ENCODE assay signal across 8 cellular contexts in the genomic region with DNA sequence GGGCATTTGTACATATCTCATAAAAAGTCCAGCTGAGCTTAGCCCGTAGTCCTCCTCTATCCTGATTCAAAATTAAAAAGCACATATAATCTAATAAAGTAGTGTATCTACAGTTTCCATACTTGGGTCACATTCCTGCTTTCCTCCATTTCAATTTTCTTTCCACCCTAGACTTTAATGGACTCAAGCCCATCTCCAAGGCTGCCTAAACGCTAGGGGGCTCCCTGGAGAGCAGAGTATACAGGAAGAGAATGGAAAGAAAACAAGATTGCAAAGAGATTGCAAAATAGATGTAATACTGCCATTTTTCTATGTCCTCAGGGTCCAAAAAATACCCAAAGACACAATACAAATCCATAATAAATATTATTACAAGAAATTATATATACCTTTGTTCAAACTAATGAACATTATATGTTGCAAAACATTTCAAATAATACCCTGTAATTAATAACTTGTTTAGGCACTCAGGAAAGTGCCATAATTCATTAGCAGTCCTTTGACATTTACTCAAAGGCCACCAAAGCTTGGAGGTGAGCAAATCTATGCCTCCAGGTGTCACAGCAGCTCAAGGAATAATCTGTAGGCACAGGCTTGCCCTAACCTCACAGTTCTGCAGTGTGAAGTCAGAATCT. TPM values are rescaled to one million over a fixed set of nuclear protein-coding genes. Genes with fewer than 3 reads are reported as not detected.
DNase-seq lines count a peak whose midpoint lies in the region; ATAC-seq and TF ChIP-seq lines count a peak whose summit lies in the region.

No MANE protein-coding gene starts in this region.

- no peaks in the 10 kb centered on the region for H3K9me3 ChIP-seq in breast epithelium

- H3K36me3 Mint-ChIP-seq in MCF 10A (ENCODE audit: insufficient read depth, unreplicated experiment) = peaks cover 14% of the 10 kb centered on the region
- H3K36me3 Mint-ChIP-seq in brain = peaks cover 12% of the 10 kb centered on the region

- peaks cover 0 to 9% of the 10 kb centered on the region in 2 donors for H3K4me1 ChIP-seq in breast epithelium

- no peaks in the 10 kb centered on the region for H3K36me3 ChIP-seq in breast epithelium
- no peaks in the 10 kb centered on the region for H3K36me3 ChIP-seq in kidney epithelial cell (ENCODE audit: control insufficient read depth, insufficient read depth, low read length)

- no TSS peak for BruUV-seq in MCF 10A (replicated peaks; lab: Mats Ljungman, UMichigan)

- no peaks in the 10 kb centered on the region for H3K27me3 ChIP-seq in breast epithelium
- H3K27me3 ChIP-seq in kidney epithelial cell (ENCODE audit: control insufficient read depth, insufficient read depth, low read length) = no peaks in the 10 kb centered on the region

- H3K27me3 Mint-ChIP-seq in MCF 10A (ENCODE audit: insufficient read depth, unreplicated experiment) (no peaks in the 10 kb centered on the region), brain (peaks cover 3% of the 10 kb centered on the region)

- no peak for TF ChIP-seq POLR2A in breast epithelium (IDR thresholded peaks at IDR 0.05)

- ATAC-seq in GM18502 (IDR thresholded peaks at IDR 0.05; ENCODE audit: poor library complexity, unreplicated experiment) = no peak

- no peak overlapping the region for H3K27ac ChIP-seq in breast epithelium

- peaks cover 12% of the 10 kb centered on the region for H3K4me1 Mint-ChIP-seq in MCF 10A (ENCODE audit: insufficient read depth, unreplicated experiment)
- H3K4me1 Mint-ChIP-seq in brain = peaks cover 17% of the 10 kb centered on the region

- TF ChIP-seq CTCF in MCF 10A (IDR thresholded peaks at IDR 0.05; ENCODE audit: unreplicated experiment) (peak; percentile 55), breast epithelium (IDR thresholded peaks at IDR 0.05) (peak in 1 of 3 donors; percentile 34), brain (conservative IDR thresholded peaks at IDR 0.05) (peak; percentile 63 to 75), kidney epithelial cell (IDR thresholded peaks at IDR 0.05; ENCODE audit: insufficient read depth, low read length, poor library complexity, severe bottlenecking) (peak; percentile 89)

- H3K4me3 Mint-ChIP-seq in MCF 10A (ENCODE audit: unreplicated experiment) (no peak overlapping the region), brain (peak overlapping the region in 4 of 5 experiments; percentile 52 to 86 (median 64))

- H3K9me3 Mint-ChIP-seq in MCF 10A (ENCODE audit: unreplicated experiment) (no peaks in the 10 kb centered on the region), brain (no peaks in the 10 kb centered on the region)

- intact Hi-C loops in MCF 10A (cut with micrococcal nuclease) (loop anchor here (1.0 to 10.0 kb wide), 2 partner anchors 75 to 308 kb away; a partner anchor contains a TSS), breast epithelium (cut with DNase I; ENCODE audit: low total_unique reads) (no loop called here)

- POLR2A ChIA-PET in MCF 10A (lab: Yijun Ruan, JAX) = interaction anchor here (2.3 to 3.6 kb wide), 2 partner anchors 65 to 113 kb away, joined by 10 to 21 read pairs; no protein-coding TSS in a partner anchor

- H3K27ac Mint-ChIP-seq in MCF 10A (ENCODE audit: low read depth, unreplicated experiment) = no peak overlapping the region
- H3K27ac Mint-ChIP-seq in brain = peak overlapping the region in 4 of 5 experiments; percentile 22 to 83 (median 48)

- DNase-seq in MCF 10A (ENCODE audit: unreplicated experiment) = peak; percentile 81
- DNase-seq in breast epithelium (ENCODE audit: low spot score in 2 of 2) = no peak
- DNase-seq in NCI-H187 treated with DMSO at 0.1 percent for 48 hours (lab: John Stamatoyannopoulos, UW) = peak; percentile 16
- peak; percentile 24 for DNase-seq in T-helper 22 cell (ENCODE audit: low read depth)
- DNase-seq in kidney epithelial cell (ENCODE audit: low read depth) = no peak
- peak; percentile 62 for DNase-seq in stimulated activated CD4-positive, alpha-beta T cell treated with anti-CD3 and anti-CD28 coated beads, Interleukin-4, amount 100 ng/mL, for 1 hour

- no peak overlapping the region for H3K4me3 ChIP-seq in breast epithelium
- H3K4me3 ChIP-seq in kidney epithelial cell (ENCODE audit: low read depth, low read length) = no peak overlapping the region

- CTCF ChIA-PET in MCF 10A (lab: Yijun Ruan, JAX) = interaction anchor here (0.7 to 6.9 kb wide), 20 partner anchors 9 to 378 kb away, joined by 3 to 137 read pairs (median 4); a partner anchor contains a TSS

RNA-seq across cellular contexts. Expression of a gene that starts 2.4 kb away (rescaled TPM):
- total RNA-seq in MCF 10A (2022) = 16.3 and 24.9 TPM in 2 replicates
- 10 to 100 TPM; 31.2 to 44.5 (median 43.3) TPM for total RNA-seq in breast epithelium
- 134 TPM for polyA plus RNA-seq in brain (ENCODE audit: insufficient read depth, low read depth, low replicate concordance)
- total RNA-seq in kidney epithelial cell = 37.1 and 38.6 TPM in 2 replicates

RNA-seq across cellular contexts. Expression of a gene that starts 42.6 kb away (rescaled TPM):
- total RNA-seq in MCF 10A (2022) = not detected in 2 replicates
- not detected for total RNA-seq in breast epithelium
- not detected for polyA plus RNA-seq in brain (ENCODE audit: insufficient read depth, low read depth, low replicate concordance)
- not detected in 2 replicates for total RNA-seq in kidney epithelial cell

Comparison
In these comparisons a context has a peak if more than half of its experiments do, and no peak if none do; other contexts are left out.
1. DNase-seq: peak in MCF 10A (single experiment), NCI-H187 treated with DMSO at 0.1 percent for 48 hours (single experiment), T-helper 22 cell (single experiment) and stimulated activated CD4-positive, alpha-beta T cell treated with anti-CD3 and anti-CD28 coated beads, Interleukin-4, amount 100 ng/mL, for 1 hour (single experiment); none in breast epithelium (0 of 2) and kidney epithelial cell (single experiment).